Comparison of ENCODE assay signal across 8 cellular contexts in genomic region chr20:44187763-44188709, GRCh38. TPM values are rescaled to one million over a fixed set of nuclear protein-coding genes. Genes with fewer than 3 reads are reported as not detected.
DNase-seq lines count a peak whose midpoint lies in the region; ATAC-seq and TF ChIP-seq lines count a peak whose summit lies in the region.

No MANE protein-coding gene starts in this region.

- H3K36me3 Mint-ChIP-seq in nephron (ENCODE audit: low read depth): no peaks in the 10 kb centered on the region

- no peaks in the 10 kb centered on the region for H4K20me1 ChIP-seq in OCI-LY3 (ENCODE audit: insufficient read depth, low read length)
- no peaks in the 10 kb centered on the region for H4K20me1 ChIP-seq in MM.1S (ENCODE audit: insufficient read depth, low read length)

- no peaks in the 10 kb centered on the region for H3K9me3 Mint-ChIP-seq in nephron

- H3K27ac Mint-ChIP-seq in nephron: peak overlapping the region; percentile 6 to 66 (median 59)

- peak overlapping the region; percentile 11 for H3K4me2 ChIP-seq in OCI-LY3 (ENCODE audit: low read length)
- no peak overlapping the region for H3K4me2 ChIP-seq in MM.1S (ENCODE audit: low read depth, low read length)

- H3K79me2 ChIP-seq in OCI-LY3 (ENCODE audit: low read length) (no peaks in the 10 kb centered on the region), MM.1S (ENCODE audit: low read length) (no peaks in the 10 kb centered on the region)

- ATAC-seq in GM21381 (IDR thresholded peaks at IDR 0.05; ENCODE audit: unreplicated experiment) (no peak), HG02588 (IDR thresholded peaks at IDR 0.05; ENCODE audit: unreplicated experiment) (no peak), GM21390 (IDR thresholded peaks at IDR 0.05; ENCODE audit: unreplicated experiment) (no peak)

- H3K4me3 ChIP-seq in BE2C (ENCODE audit: low read depth, low read length) (peak overlapping the region; percentile 31), OCI-LY3 (ENCODE audit: low read length) (peak overlapping the region; percentile 22; the same call in 1 of the 2 replicates), esophagus muscularis mucosa (peak overlapping the region; percentile 58 to 80 (median 72)), MM.1S (ENCODE audit: low read length) (no peak overlapping the region)

- no peak overlapping the region for H3K9ac ChIP-seq in OCI-LY3 (ENCODE audit: low read length)
- H3K9ac ChIP-seq in MM.1S (ENCODE audit: low read length): no peak overlapping the region

- no peaks in the 10 kb centered on the region for H3F3A ChIP-seq in MM.1S (ENCODE audit: insufficient read depth, low read length)

- H2AFZ ChIP-seq in OCI-LY3 (ENCODE audit: low read depth, low read length) (no peak overlapping the region), MM.1S (ENCODE audit: low read length) (no peak overlapping the region)

- no peak for TF ChIP-seq POLR2A in esophagus muscularis mucosa (IDR thresholded peaks at IDR 0.05; ENCODE audit: low read depth)

- no peaks in the 10 kb centered on the region for H3K9me2 ChIP-seq in MM.1S (replicated peaks; ENCODE audit: insufficient read depth, low read length)

- intact Hi-C loops in esophagus muscularis mucosa (cut with DNase I): loop anchor here (5.0 kb wide), 1 partner anchor 51 kb away; no protein-coding TSS in a partner anchor

- no peak for DNase-seq in BE2C
- DNase-seq in esophagus muscularis mucosa (ENCODE audit: extremely low spot score): no peak
- DNase-seq in MM.1S: no peak

- TF ChIP-seq CTCF in BE2C (IDR thresholded peaks at IDR 0.05; ENCODE audit: low read depth, low read length): no peak
- no peak for TF ChIP-seq CTCF in OCI-LY3 (IDR thresholded peaks at IDR 0.05; ENCODE audit: low read depth, low read length)
- no peak for TF ChIP-seq CTCF in esophagus muscularis mucosa (IDR thresholded peaks at IDR 0.05)
- TF ChIP-seq CTCF in nephron (IDR thresholded peaks at IDR 0.05; ENCODE audit: unreplicated experiment in 3 of 3): no peak
- no peak for TF ChIP-seq CTCF in MM.1S (IDR thresholded peaks at IDR 0.05; ENCODE audit: low read length)

- WGBS in esophagus muscularis mucosa: 41% methylated on average over 3 of the region's 8 CpGs

- H3K27me3 Mint-ChIP-seq in nephron (ENCODE audit: low read depth): peaks cover 10% of the 10 kb centered on the region

- H3K4me1 ChIP-seq in BE2C (no peaks in the 10 kb centered on the region), OCI-LY3 (ENCODE audit: low read length) (peaks cover 7% of the 10 kb centered on the region; the same call in 1 of the 2 replicates), esophagus muscularis mucosa (peaks cover 21 to 44% (median 35%) of the 10 kb centered on the region in 4 donors), MM.1S (ENCODE audit: low read length) (no peaks in the 10 kb centered on the region)

- H3K4me1 Mint-ChIP-seq in nephron: peaks cover 29% of the 10 kb centered on the region

- H3K4me3 Mint-ChIP-seq in nephron: peak overlapping the region; percentile 79 to 85 (median 81)

- H3K27me3 ChIP-seq in BE2C (peaks cover 6% of the 10 kb centered on the region), OCI-LY3 (ENCODE audit: low read depth, low read length) (peaks cover 29% of the 10 kb centered on the region), esophagus muscularis mucosa (no peaks in the 10 kb centered on the region), MM.1S (replicated peaks; ENCODE audit: insufficient read depth, low read length) (peaks cover 6% of the 10 kb centered on the region; the same call in 1 of the 2 replicates)

- H3K27ac ChIP-seq in OCI-LY3 (ENCODE audit: low read length): no peak overlapping the region
- peak overlapping the region; percentile 90 to 98 (median 96) for H3K27ac ChIP-seq in esophagus muscularis mucosa (replicated peaks in 1 of 4)
- no peak overlapping the region for H3K27ac ChIP-seq in MM.1S (ENCODE audit: low read length)

- peak; percentile 20 for TF ChIP-seq EP300 in esophagus muscularis mucosa (IDR thresholded peaks at IDR 0.05)

- H3K36me3 ChIP-seq in BE2C (no peaks in the 10 kb centered on the region), OCI-LY3 (replicated peaks; ENCODE audit: low read depth, low read length) (no peaks in the 10 kb centered on the region), esophagus muscularis mucosa (no peaks in the 10 kb centered on the region), MM.1S (replicated peaks; ENCODE audit: insufficient read depth, low read length) (no peaks in the 10 kb centered on the region)

- no peaks in the 10 kb centered on the region for H3K9me3 ChIP-seq in BE2C
- H3K9me3 ChIP-seq in OCI-LY3 (ENCODE audit: insufficient read depth, low read length): no peaks in the 10 kb centered on the region
- H3K9me3 ChIP-seq in esophagus muscularis mucosa: no peaks in the 10 kb centered on the region
- no peaks in the 10 kb centered on the region for H3K9me3 ChIP-seq in MM.1S (replicated peaks; ENCODE audit: insufficient read depth, low read length)

RNA-seq across cellular contexts. Expression of gene JPH2, which starts 1.0 kb away (rescaled TPM):
- polyA plus RNA-seq in BE2C (2012; ENCODE audit: insufficient read depth, insufficient read length, low read depth): 0.22 TPM
- 100 to 1,000 TPM; 187 to 441 (median 295) TPM for total RNA-seq in esophagus muscularis mucosa

RNA-seq across cellular contexts. Expression of gene OSER1, which starts 22.5 kb away (rescaled TPM):
- polyA plus RNA-seq in BE2C (2012; ENCODE audit: insufficient read depth, insufficient read length, low read depth): 67.6 TPM
- 10 to 100 TPM; 45.2 to 94.4 (median 71.0) TPM for total RNA-seq in esophagus muscularis mucosa

RNA-seq across cellular contexts. Expression of gene GDAP1L1, which starts 59.1 kb away (rescaled TPM):
- 217 TPM for polyA plus RNA-seq in BE2C (2012; ENCODE audit: insufficient read depth, insufficient read length, low read depth)
- total RNA-seq in esophagus muscularis mucosa: under 1 TPM in 2 of 4 donors, not detected in 2; 0.23 to 0.83 TPM

Comparison
In these comparisons a context has a peak if more than half of its experiments do, and no peak if none do; other contexts are left out.
1. H3K27ac ChIP-seq: peak in esophagus muscularis mucosa (4 of 4); none in OCI-LY3 (single experiment) and MM.1S (single experiment).